In the genomic region with DNA sequence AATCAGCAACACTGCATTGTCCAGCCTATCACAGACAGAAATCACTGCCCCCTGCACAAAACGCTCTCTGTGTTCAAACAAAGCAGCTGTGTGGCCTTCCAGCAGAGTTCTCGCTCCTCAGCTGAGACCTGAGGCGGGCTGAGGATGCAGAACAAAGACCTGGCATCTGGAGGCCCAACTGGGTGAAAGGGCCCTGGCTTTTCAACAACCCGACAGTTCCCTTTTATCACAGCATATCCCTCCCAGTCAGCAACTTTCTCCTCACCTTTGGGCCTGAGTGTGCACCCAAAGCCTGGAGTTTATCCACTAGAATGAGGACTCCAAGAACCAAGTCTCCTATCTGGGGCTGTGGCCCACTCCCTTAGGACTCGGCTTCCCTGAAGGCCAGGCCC, we compare ENCODE assay signal across 14 cellular contexts. TPM values are rescaled to one million over a fixed set of nuclear protein-coding genes. Genes with fewer than 3 reads are reported as not detected.
DNase-seq lines count a peak whose midpoint lies in the region; ATAC-seq lines count a peak whose summit lies in the region.
"Had no signal": no experiment of that assay in that cellular context is flagged by ENCODE, and none has a peak within 500 bp of the region (broad histone marks: within the 10 kb centered on the region; RNA-seq: fewer than 3 reads in every experiment).

No MANE protein-coding gene starts in this region.

- DNase-seq in amygdala (lab: John Stamatoyannopoulos, UW) (peak in 45 of 56 donors; percentile 24 to 87 (median 64)), medulla oblongata (ENCODE audit: extremely low spot score) (peak; percentile 92), GOT3 (lab: John Stamatoyannopoulos, UW) (no peak), inferior parietal cortex (ENCODE audit: extremely low spot score) (no peak)
- DNase-seq: activated CD4-positive, CD25-positive, alpha-beta regulatory T cell treated with anti-CD3 and anti-CD28 coated beads, Interleukin-2, amount 50 U/mL, for 72 hours; activated naive CD4-positive, alpha-beta T cell; HCEC 1CT; immature natural killer cell; MM.1S; small intestine had no signal

- ATAC-seq in HG02610 (IDR thresholded peaks at IDR 0.05; ENCODE audit: unreplicated experiment) (no peak), GM21367 (IDR thresholded peaks at IDR 0.05; ENCODE audit: unreplicated experiment) (no peak)

- H3K9me3 ChIP-seq in HUES6 (ENCODE audit: control insufficient read depth, insufficient read depth, low read depth, low read length) (no peaks in the 10 kb centered on the region), skeletal muscle tissue (ENCODE audit: control insufficient read depth in 3 of 3, low read length in 3 of 3) (no peaks in the 10 kb centered on the region)

- peak overlapping the region; percentile 44; the same call in 1 of the 2 replicates for H3K4me3 ChIP-seq in HUES6 (ENCODE audit: low read depth, low read length)
- H3K4me3 ChIP-seq in skeletal muscle tissue (ENCODE audit: low read length in 3 of 3), result no peak overlapping the region

- H3K9ac ChIP-seq in HUES6 (ENCODE audit: low read length), result peak overlapping the region; percentile 50
- peak overlapping the region in 1 of 3 donors; percentile 72 for H3K9ac ChIP-seq in skeletal muscle tissue (ENCODE audit: low read depth in 1 of 3, low read length in 3 of 3)

- H3K27me3 ChIP-seq in HUES6 (ENCODE audit: control insufficient read depth, insufficient read depth, low read length) (peaks cover 15% of the 10 kb centered on the region), skeletal muscle tissue (ENCODE audit: control insufficient read depth in 3 of 3, insufficient read depth in 3 of 3, low read length in 3 of 3) (no peaks in the 10 kb centered on the region)

- H3K36me3 ChIP-seq in HUES6 (ENCODE audit: control insufficient read depth, insufficient read depth, low read length) (no peaks in the 10 kb centered on the region), skeletal muscle tissue (ENCODE audit: control insufficient read depth in 3 of 3, insufficient read depth in 3 of 3, low read length in 3 of 3) (no peaks in the 10 kb centered on the region)

- H3K27ac ChIP-seq in HUES6 (ENCODE audit: low read depth, low read length) (peak overlapping the region; percentile 27; the same call in 1 of the 2 replicates), skeletal muscle tissue (ENCODE audit: low read depth, low read length) (peak overlapping the region; percentile 92)

- H3K4me1 ChIP-seq in HUES6 (ENCODE audit: control insufficient read depth, insufficient read depth, low read length), result peaks cover 55% of the 10 kb centered on the region
- peaks cover 46 to 64% (median 53%) of the 10 kb centered on the region in 3 donors for H3K4me1 ChIP-seq in skeletal muscle tissue (ENCODE audit: control insufficient read depth in 3 of 3, insufficient read depth in 3 of 3, low read length in 3 of 3)

RNA-seq across cellular contexts. Expression of a gene that starts 42.6 kb away (rescaled TPM):
- not detected for total RNA-seq in skeletal muscle tissue

Comparison
In these comparisons a context has a peak if more than half of its experiments do, and no peak if none do; other contexts are left out.
1. DNase-seq: peak in amygdala (45 of 56) and medulla oblongata (single experiment); none in GOT3 (single experiment) and inferior parietal cortex (single experiment).